In the genomic region with DNA sequence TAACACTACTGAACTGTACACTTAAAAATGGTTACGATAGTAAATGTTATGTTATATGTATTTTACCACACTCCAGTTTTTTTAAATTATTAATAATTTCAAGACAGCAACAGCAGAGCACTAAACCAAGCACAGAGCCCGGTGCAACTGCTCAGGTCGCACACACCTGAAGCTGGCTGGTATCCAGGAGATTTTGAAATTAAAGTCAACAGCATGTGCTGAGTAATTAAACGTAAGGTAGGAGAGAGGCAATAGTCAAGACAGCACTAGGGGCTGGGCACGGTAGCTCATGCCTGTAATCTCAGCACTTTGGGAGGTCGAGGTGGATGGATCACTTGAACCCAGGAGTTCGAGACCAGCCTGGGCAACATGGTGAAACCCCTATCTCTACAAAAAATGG, we compare ENCODE assay signal across 23 cellular contexts. TPM values are rescaled to one million over a fixed set of nuclear protein-coding genes. Genes with fewer than 3 reads are reported as not detected.
"Had no signal": no experiment of that assay in that cellular context is flagged by ENCODE, and none has a peak within 500 bp of the region (broad histone marks: within the 10 kb centered on the region; RNA-seq: fewer than 3 reads in every experiment).

No MANE protein-coding gene starts in this region.

- H3K9me3 ChIP-seq: gastrocnemius medialis, thoracic aorta, upper lobe of left lung had no signal

- H3K27me3 ChIP-seq: gastrocnemius medialis, upper lobe of left lung had no signal

- DNase-seq: activated CD4-positive, alpha-beta T cell treated with anti-CD3 and anti-CD28 coated beads for 1 hour; activated CD8-positive, alpha-beta memory T cell treated with anti-CD3 and anti-CD28 coated beads for 24 hours; activated CD8-positive, alpha-beta memory T cell treated with anti-CD3 and anti-CD28 coated beads, Interleukin-2, amount 50 U/mL, for 48 hours; activated effector memory CD4-positive, alpha-beta T cell treated with Interleukin-2 at 50 U/mL for 16 hours; activated naive CD4-positive, alpha-beta T cell treated with anti-CD3 and anti-CD28 coated beads, Interleukin-2, amount 10 ng/mL, durations not matched to agents 7 days and 5 days; activated naive CD8-positive, alpha-beta T cell treated with anti-CD3 and anti-CD28 coated beads, Interleukin-2, amount 50 U/mL, for 24 hours; activated T-cell treated with anti-CD3 and anti-CD28 coated beads, Interleukin-2, amount 50 U/mL, for 48 hours; aorta; gastrocnemius medialis; head of caudate nucleus; left ventricle myocardium superior; naive thymus-derived CD8-positive, alpha-beta T cell; stimulated activated CD4-positive, alpha-beta T cell treated with anti-CD3 and anti-CD28 coated beads, Interleukin-4, amount 100 ng/mL, for 4 hours; T-helper 2 cell; WERI-Rb-1 had no signal

- H3K4me1 ChIP-seq: gastrocnemius medialis, upper lobe of left lung had no signal

- H3K4me3 ChIP-seq: coronary artery, gastrocnemius medialis, thoracic aorta, upper lobe of left lung had no signal

- H3K27ac ChIP-seq: coronary artery, gastrocnemius medialis, thoracic aorta, upper lobe of left lung, WERI-Rb-1 had no signal

- FAIRE-seq: endometrium had no signal

- ATAC-seq: activated naive CD8-positive, alpha-beta T cell treated with anti-CD3 and anti-CD28 coated beads, Interleukin-2, amount 50 U/mL, for 24 hours; esophagus mucosa; gastrocnemius medialis; left ventricle myocardium superior; naive thymus-derived CD8-positive, alpha-beta T cell; sciatic nerve; stimulated activated memory B cell treated with anti-CD40 and anti-IgM and Interleukin-4, amounts not matched to agents 10 μg/mL and 1 μg/mL and 100 μg/mL, for 72 hours had no signal

RNA-seq across cellular contexts. Expression of a gene that starts 35.1 kb away (rescaled TPM):
- total RNA-seq: aorta; gastrocnemius medialis; kidney epithelial cell; naive thymus-derived CD8-positive, alpha-beta T cell; thoracic aorta; upper lobe of left lung had no signal
- polyA plus RNA-seq: naive thymus-derived CD8-positive, alpha-beta T cell had no signal
